ENCODE assay signal across 20 cellular contexts in genomic region chr19:2683430-2683995, GRCh38. TPM values are rescaled to one million over a fixed set of nuclear protein-coding genes. Genes with fewer than 3 reads are reported as not detected.
DNase-seq lines count a peak whose midpoint lies in the region; ATAC-seq and TF ChIP-seq lines count a peak whose summit lies in the region.
"Had no signal": no experiment of that assay in that cellular context is flagged by ENCODE, and none has a peak within 500 bp of the region (broad histone marks: within the 10 kb centered on the region; RNA-seq: fewer than 3 reads in every experiment).

No MANE protein-coding gene starts in this region.

- H3K27ac ChIP-seq in BLaER1 = 0 out of 2 replicates have a peak overlapping the region, but pooled peaks have one; percentile 41
- no peak overlapping the region for H3K27ac ChIP-seq in upper lobe of right lung

- no peak for TF ChIP-seq CTCF in upper lobe of right lung (IDR thresholded peaks at IDR 0.05)

- intact Hi-C loops in upper lobe of right lung (cut with DNase I) = no loop called here

- peaks cover 19 to 35% (median 28%) of the 10 kb centered on the region in 3 donors for H3K4me1 Mint-ChIP-seq in IgD-negative memory B cell
- peaks cover 30% of the 10 kb centered on the region for H3K4me1 Mint-ChIP-seq in memory B cell
- H3K4me1 Mint-ChIP-seq: CD4-positive, CD25-positive, alpha-beta regulatory T cell had no signal

- no peak overlapping the region for H3K9ac ChIP-seq in BLaER1

- peaks cover 33% of the 10 kb centered on the region for H4K20me1 ChIP-seq in BLaER1

- DNase-seq in memory B cell (ENCODE audit: low spot score in 2 of 2) = no peak
- peak; percentile 36 for DNase-seq in retina
- DNase-seq in activated T-cell treated with anti-CD3 and anti-CD28 coated beads, Interleukin-2, amount 50 U/mL, for 1 hour = no peak
- no peak for DNase-seq in upper lobe of right lung
- DNase-seq in NOMO-1 treated with dmso at 0.1 percent for 144 hours (lab: John Stamatoyannopoulos, UW; ENCODE audit: unreplicated experiment) = no peak
- DNase-seq: CD4-positive, CD25-positive, alpha-beta regulatory T cell; MM.1S; NCI-H1048; NCI-H1436; NCI-H1930; NCI-H2227 treated with DMSO at 0.1 percent for 48 hours; NCI-H510A; NCI-H748 treated with DMSO at 0.1 percent for 48 hours had no signal

- no peaks in the 10 kb centered on the region for H3K27me3 Mint-ChIP-seq in IgD-negative memory B cell
- no peaks in the 10 kb centered on the region for H3K27me3 Mint-ChIP-seq in memory B cell
- H3K27me3 Mint-ChIP-seq: CD4-positive, CD25-positive, alpha-beta regulatory T cell had no signal

- H3K4me1 ChIP-seq in BLaER1 (peaks cover 68% of the 10 kb centered on the region), upper lobe of right lung (no peaks in the 10 kb centered on the region)

- H3K36me3 Mint-ChIP-seq in IgD-negative memory B cell (peaks cover 8% of the 10 kb centered on the region), memory B cell (peaks cover 31% of the 10 kb centered on the region)

- H3K36me3 ChIP-seq in BLaER1 = peaks cover 85% of the 10 kb centered on the region
- H3K36me3 ChIP-seq in upper lobe of right lung = no peaks in the 10 kb centered on the region

- H3K4me2 ChIP-seq in BLaER1 = peak overlapping the region; percentile 32; the same call in 1 of the 2 replicates

- H3K4me3 ChIP-seq in BLaER1 = no peak overlapping the region
- H3K4me3 ChIP-seq in upper lobe of right lung = no peak overlapping the region
- H3K4me3 ChIP-seq: K562 had no signal

- H3K27me3 ChIP-seq in BLaER1 (no peaks in the 10 kb centered on the region), upper lobe of right lung (no peaks in the 10 kb centered on the region)

- H3K4me3 Mint-ChIP-seq in IgD-negative memory B cell = peak overlapping the region in 3 of 4 donors; percentile 18 to 61 (median 34)
- H3K4me3 Mint-ChIP-seq in memory B cell = no peak overlapping the region

- H3K27ac Mint-ChIP-seq in IgD-negative memory B cell (peak overlapping the region; percentile 85 to 100 (median 98)), memory B cell (peak overlapping the region; percentile 100)
- H3K27ac Mint-ChIP-seq: CD4-positive, CD25-positive, alpha-beta regulatory T cell had no signal

- peaks cover 0 to 10% (median 4%) of the 10 kb centered on the region in 3 donors for H3K9me3 Mint-ChIP-seq in IgD-negative memory B cell
- peaks cover 2% of the 10 kb centered on the region for H3K9me3 Mint-ChIP-seq in memory B cell

- ATAC-seq in memory B cell (ENCODE audit: low read depth) (no peak), upper lobe of right lung (no peak), HG03095 (IDR thresholded peaks at IDR 0.05; ENCODE audit: unreplicated experiment) (no peak)
- ATAC-seq: K562, Panc1, SK-N-SH treated with all-trans-retinoic acid at 6 μM for 48 hours had no signal

- H3K9me3 ChIP-seq in BLaER1 = peaks cover 52% of the 10 kb centered on the region
- no peaks in the 10 kb centered on the region for H3K9me3 ChIP-seq in upper lobe of right lung

RNA-seq across cellular contexts. Expression of gene GNG7, which starts 19.0 kb away (rescaled TPM):
- 74.6 TPM for polyA plus RNA-seq in IgD-negative memory B cell
- 5.5 TPM for total RNA-seq in upper lobe of right lung
- total RNA-seq: LHCN-M2 had no signal

RNA-seq across cellular contexts. Expression of gene DIRAS1, which starts 37.7 kb away (rescaled TPM):
- polyA plus RNA-seq in IgD-negative memory B cell = 0.64 TPM
- total RNA-seq in upper lobe of right lung = 1.8 TPM
- total RNA-seq: CD4-positive, CD25-positive, alpha-beta regulatory T cell had no signal
- polyA plus RNA-seq: CD4-positive, CD25-positive, alpha-beta regulatory T cell had no signal

RNA-seq across cellular contexts. Expression of gene SLC39A3, which starts 56.3 kb away (rescaled TPM):
- 86.9 TPM for polyA plus RNA-seq in IgD-negative memory B cell
- 26.7 TPM for total RNA-seq in upper lobe of right lung
